In genomic region chr4:1290165-1290977, GRCh38 we compare ENCODE assay signal across 8 cellular contexts. TPM values are rescaled to one million over a fixed set of nuclear protein-coding genes. Genes with fewer than 3 reads are reported as not detected.
DNase-seq lines count a peak whose midpoint lies in the region; ATAC-seq, FAIRE-seq and TF ChIP-seq lines count a peak whose summit lies in the region.

No MANE protein-coding gene starts in this region.

- no peaks in the 10 kb centered on the region for H3K27me3 ChIP-seq in CD8-positive, alpha-beta T cell (ENCODE audit: insufficient read depth, low read length)
- H3K27me3 ChIP-seq in esophagus (ENCODE audit: control insufficient read depth in 1 of 2, insufficient read depth in 2 of 2, low read length in 2 of 2) (no peaks in the 10 kb centered on the region), neuronal stem cell (ENCODE audit: control insufficient read depth in 3 of 3, insufficient read depth in 3 of 3, low read depth in 1 of 3, low read length in 3 of 3) (no peaks in the 10 kb centered on the region)

- peak overlapping the region; percentile 92 for H3K4me3 ChIP-seq in CD8-positive, alpha-beta T cell (ENCODE audit: low read depth, low read length)
- H3K4me3 ChIP-seq in esophagus (ENCODE audit: low read depth in 1 of 2, low read length in 2 of 2) (peak overlapping the region; percentile 93 to 99), neuronal stem cell (ENCODE audit: low read length in 2 of 2) (peak overlapping the region; percentile 94 to 100)

- no peaks in the 10 kb centered on the region for H3K36me3 ChIP-seq in CD8-positive, alpha-beta T cell (ENCODE audit: insufficient read depth, low read length)
- H3K36me3 ChIP-seq in esophagus (ENCODE audit: control insufficient read depth in 2 of 2, insufficient read depth in 2 of 2, low read length in 1 of 2): peaks cover 0 to 2% of the 10 kb centered on the region in 2 donors
- H3K36me3 ChIP-seq in neuronal stem cell (replicated peaks in 1 of 2; ENCODE audit: control insufficient read depth in 2 of 2, insufficient read depth in 2 of 2, low read length in 2 of 2): peaks cover 4 to 6% of the 10 kb centered on the region in 2 donors

- peak overlapping the region; percentile 92 for H3K4me3 Mint-ChIP-seq in CD8-positive, alpha-beta T cell

- peak overlapping the region; percentile 70 for H3K4ac ChIP-seq in neuronal stem cell (ENCODE audit: low read length)

- 1% methylated on average over 41 to 47 of the region's 47 CpGs for WGBS in esophagus, 2 donors
- no CpG with 5 or more reads among the region's 47 CpGs for WGBS in neuronal stem cell (ENCODE audit: extremely low coverage in 2 of 2, insufficient read length in 2 of 2, insufficient replicate concordance in 1 of 2), 2 donors

- H2BK12ac ChIP-seq in neuronal stem cell (ENCODE audit: low read length): no peak overlapping the region

- H3K79me1 ChIP-seq in neuronal stem cell (ENCODE audit: low read depth, low read length): peaks cover 20% of the 10 kb centered on the region

- H2AK5ac ChIP-seq in neuronal stem cell (ENCODE audit: low read depth, low read length): peak overlapping the region; percentile 98

- H3K4me2 ChIP-seq in neuronal stem cell (ENCODE audit: insufficient read depth, low read length, poor library complexity, severe bottlenecking): peak overlapping the region; percentile 93

- H3K9ac ChIP-seq in neuronal stem cell (ENCODE audit: low read depth, low read length, poor library complexity): peak overlapping the region; percentile 98

- H2BK15ac ChIP-seq in neuronal stem cell (ENCODE audit: low read length): no peak overlapping the region

- no peak overlapping the region for H4K8ac ChIP-seq in neuronal stem cell (ENCODE audit: low read depth, low read length)

- peak overlapping the region; percentile 91 for H3K27ac Mint-ChIP-seq in CD8-positive, alpha-beta T cell

- H4K91ac ChIP-seq in neuronal stem cell (ENCODE audit: low read depth, low read length, poor library complexity): no peak overlapping the region

- H3K27ac ChIP-seq in CD8-positive, alpha-beta T cell (ENCODE audit: low read depth, low read length): peak overlapping the region; percentile 80
- H3K27ac ChIP-seq in RWPE1 (peak overlapping the region; percentile 84), esophagus (ENCODE audit: low read depth in 2 of 2, low read length in 1 of 2) (peak overlapping the region; percentile 92 to 93), neuronal stem cell (replicated peaks; ENCODE audit: low read length) (no peak overlapping the region)

- CTCF ChIA-PET in CD8-positive, alpha-beta T cell (lab: Charles Lee): interaction anchor here (1.3 to 5.4 kb wide), 4 partner anchors 22 to 77 kb away, joined by 3 to 22 read pairs (median 5); no protein-coding TSS in a partner anchor
- CTCF ChIA-PET in RWPE1 (lab: Yijun Ruan, JAX): interaction anchor here (0.6 kb wide), 1 partner anchor 38 kb away, joined by 3 read pairs; no protein-coding TSS in a partner anchor

- no peaks in the 10 kb centered on the region for H3K27me3 Mint-ChIP-seq in CD8-positive, alpha-beta T cell (ENCODE audit: low read depth)

- H3K9me3 ChIP-seq in CD8-positive, alpha-beta T cell (ENCODE audit: low read length): no peaks in the 10 kb centered on the region
- no peaks in the 10 kb centered on the region for H3K9me3 ChIP-seq in esophagus (ENCODE audit: control insufficient read depth in 2 of 2, insufficient read depth in 1 of 2, low read depth in 1 of 2, low read length in 1 of 2)
- peaks cover 4 to 5% of the 10 kb centered on the region in 2 donors for H3K9me3 ChIP-seq in neuronal stem cell (replicated peaks in 1 of 2; ENCODE audit: control insufficient read depth in 2 of 2, insufficient read depth in 1 of 2, low read depth in 1 of 2, low read length in 2 of 2)

- H2BK120ac ChIP-seq in neuronal stem cell (ENCODE audit: low read depth, low read length): peak overlapping the region; percentile 65

- no peak for TF ChIP-seq CTCF in CD8-positive, alpha-beta T cell (IDR thresholded peaks at IDR 0.05)
- TF ChIP-seq CTCF in RWPE1 (conservative IDR thresholded peaks at IDR 0.05; ENCODE audit: low read depth): no peak

- peak overlapping the region; percentile 94 for H3K18ac ChIP-seq in neuronal stem cell (ENCODE audit: low read length)

- peak overlapping the region; percentile 96 for H2AFZ ChIP-seq in neuronal stem cell (ENCODE audit: low read length)

- POLR2A ChIA-PET in CD8-positive, alpha-beta T cell (lab: Charles Lee): interaction anchor here (0.6 to 3.3 kb wide), 6 partner anchors 13 to 352 kb away, joined by 3 to 20 read pairs (median 4); partner anchors contain the start of genes CTBP1 and UVSSA
- POLR2A ChIA-PET in RWPE1 (lab: Yijun Ruan, JAX; ENCODE audit: low non-redundant PET): no interaction called here

- peaks cover 17% of the 10 kb centered on the region for H3K36me3 Mint-ChIP-seq in CD8-positive, alpha-beta T cell

- ATAC-seq in CD8-positive, alpha-beta T cell: no peak
- ATAC-seq in GM21576 (IDR thresholded peaks at IDR 0.05; ENCODE audit: unreplicated experiment): peak; percentile 3

- DNase-seq in CD8-positive, alpha-beta T cell: peak in 1 of 7 experiments; percentile 27
- peak; percentile 12 for DNase-seq in RWPE1 (ENCODE audit: low spot score)
- no peak for DNase-seq in neuronal stem cell (ENCODE audit: low spot score)
- DNase-seq in HTR-8/SVneo (ENCODE audit: insufficient read length, low spot score): no peak
- no peak for DNase-seq in NCI-H1694 treated with DMSO at 0.1 percent for 48 hours (lab: John Stamatoyannopoulos, UW)
- no peak for DNase-seq in DMS153 treated with DMSO at 0.1 percent for 48 hours (lab: John Stamatoyannopoulos, UW; ENCODE audit: unreplicated experiment)

- intact Hi-C loops in CD8-positive, alpha-beta T cell (cut with DNase I, micrococcal nuclease): no loop called here

- peaks cover 50% of the 10 kb centered on the region for H3K4me1 Mint-ChIP-seq in CD8-positive, alpha-beta T cell (ENCODE audit: low read depth)

- no peaks in the 10 kb centered on the region for H3K9me3 Mint-ChIP-seq in CD8-positive, alpha-beta T cell

- peak overlapping the region; percentile 61 for H3K14ac ChIP-seq in neuronal stem cell (ENCODE audit: low read length)

- no peak for FAIRE-seq in HTR-8/SVneo (lab: Jason Lieb, UNC)

- H3K23ac ChIP-seq in neuronal stem cell (ENCODE audit: low read depth, low read length, poor library complexity): peak overlapping the region; percentile 69

- H2BK5ac ChIP-seq in neuronal stem cell (ENCODE audit: low read length): peak overlapping the region; percentile 79

- peaks cover 43% of the 10 kb centered on the region for H3K4me1 ChIP-seq in CD8-positive, alpha-beta T cell (ENCODE audit: insufficient read depth, low read length)
- H3K4me1 ChIP-seq in esophagus (ENCODE audit: control insufficient read depth in 2 of 2, insufficient read depth in 2 of 2, low read length in 1 of 2) (peaks cover 7 to 23% of the 10 kb centered on the region in 2 donors), neuronal stem cell (ENCODE audit: control insufficient read depth in 2 of 2, insufficient read depth in 1 of 2, low read depth in 1 of 2, low read length in 2 of 2) (peaks cover 11 to 12% of the 10 kb centered on the region in 2 donors)

RNA-seq across cellular contexts. Expression of gene MAEA, which starts 0.7 kb away (rescaled TPM):
- total RNA-seq in CD8-positive, alpha-beta T cell: 10 to 100 TPM; 74.6 to 77.6 TPM
- polyA plus RNA-seq in esophagus: 10 to 100 TPM; 43.3 to 54.3 TPM
- polyA plus RNA-seq in neuronal stem cell (2013, experiment 1 of 2): 38.4 TPM
- 37.0 TPM for polyA plus RNA-seq in neuronal stem cell (2013, experiment 2 of 2)

RNA-seq across cellular contexts. Expression of gene CTBP1, which starts 41.4 kb away (rescaled TPM):
- 100 to 1,000 TPM; 129 to 132 TPM for total RNA-seq in CD8-positive, alpha-beta T cell
- 10 to 100 TPM; 71.7 to 87.2 TPM for polyA plus RNA-seq in esophagus
- 151 TPM for polyA plus RNA-seq in neuronal stem cell (2013, experiment 1 of 2)
- polyA plus RNA-seq in neuronal stem cell (2013, experiment 2 of 2): 149 TPM

RNA-seq across cellular contexts. Expression of gene UVSSA, which starts 56.6 kb away (rescaled TPM):
- 10 to 100 TPM; 27.3 to 27.5 TPM for total RNA-seq in CD8-positive, alpha-beta T cell
- polyA plus RNA-seq in esophagus: 10 to 100 TPM in 1 of 2 donors, 1 to 10 TPM in 1; 4.8 to 13.0 TPM
- polyA plus RNA-seq in neuronal stem cell (2013, experiment 1 of 2): 8.6 TPM
- polyA plus RNA-seq in neuronal stem cell (2013, experiment 2 of 2): 8.7 TPM
